8 cellular contexts compared by ENCODE assay signal in genomic region chr10:49407552-49408137, GRCh38. TPM values are rescaled to one million over a fixed set of nuclear protein-coding genes. Genes with fewer than 3 reads are reported as not detected.
DNase-seq lines count a peak whose midpoint lies in the region; ATAC-seq, FAIRE-seq and TF ChIP-seq lines count a peak whose summit lies in the region.

No MANE protein-coding gene starts in this region.

- H3K36me3 Mint-ChIP-seq in activated CD4-positive, alpha-beta T cell treated with anti-CD3 and anti-CD28 coated beads, Interleukin-2, amount 10 ng/mL, durations not matched to agents 24 days and 14 days (ENCODE audit: low read depth) = no peaks in the 10 kb centered on the region

- no peak overlapping the region for H3K4me3 ChIP-seq in coronary artery
- H3K4me3 ChIP-seq in lower lobe of right lung = no peak overlapping the region

- H3K9me3 Mint-ChIP-seq in activated CD4-positive, alpha-beta T cell treated with anti-CD3 and anti-CD28 coated beads, Interleukin-2, amount 10 ng/mL, durations not matched to agents 24 days and 14 days = no peaks in the 10 kb centered on the region

- H3K27ac ChIP-seq in coronary artery (no peak overlapping the region), lower lobe of right lung (no peak overlapping the region)

- DNase-seq in D721Med (ENCODE audit: insufficient read length, low spot score) = peak; percentile 62
- peak; percentile 58 for DNase-seq in HCEC 1CT
- DNase-seq in NCI-H345 (lab: John Stamatoyannopoulos, UW) = peak; percentile 61
- peak; percentile 92 for DNase-seq in activated CD4-positive, alpha-beta T cell treated with anti-CD3 and anti-CD28 coated beads, Interleukin-2, amount 10 ng/mL, durations not matched to agents 24 days and 14 days
- DNase-seq in coronary artery (ENCODE audit: low spot score) = peak; percentile 70
- DNase-seq in lower lobe of right lung = peak; percentile 82
- DNase-seq in stimulated activated CD8-positive, alpha-beta memory T cell treated with anti-CD3 and anti-CD28 coated beads, Interleukin-12 subunit alpha, Interleukin-12 subunit beta, amount 100 ng/mL, for 1 hour (ENCODE audit: low read depth) = peak; percentile 54
- DNase-seq in DMS79 (lab: John Stamatoyannopoulos, UW) = no peak

- H3K4me1 ChIP-seq in lower lobe of right lung = no peaks in the 10 kb centered on the region

- H3K4me1 Mint-ChIP-seq in activated CD4-positive, alpha-beta T cell treated with anti-CD3 and anti-CD28 coated beads, Interleukin-2, amount 10 ng/mL, durations not matched to agents 24 days and 14 days = peaks cover 2% of the 10 kb centered on the region

- H3K36me3 ChIP-seq in lower lobe of right lung = no peaks in the 10 kb centered on the region

- peaks cover 28% of the 10 kb centered on the region for H3K27me3 Mint-ChIP-seq in activated CD4-positive, alpha-beta T cell treated with anti-CD3 and anti-CD28 coated beads, Interleukin-2, amount 10 ng/mL, durations not matched to agents 24 days and 14 days

- TF ChIP-seq CTCF in D721Med (IDR thresholded peaks at IDR 0.05; ENCODE audit: insufficient read depth, missing control alignments) (peak; percentile 88), coronary artery (IDR thresholded peaks at IDR 0.05) (peak; percentile 81), lower lobe of right lung (IDR thresholded peaks at IDR 0.05) (peak; percentile 86)

- no peak overlapping the region for H3K4me3 Mint-ChIP-seq in activated CD4-positive, alpha-beta T cell treated with anti-CD3 and anti-CD28 coated beads, Interleukin-2, amount 10 ng/mL, durations not matched to agents 24 days and 14 days

- H3K27ac Mint-ChIP-seq in activated CD4-positive, alpha-beta T cell treated with anti-CD3 and anti-CD28 coated beads, Interleukin-2, amount 10 ng/mL, durations not matched to agents 24 days and 14 days = no peak overlapping the region

- no peak for FAIRE-seq in D721Med (lab: Jason Lieb, UNC)

- no peaks in the 10 kb centered on the region for H3K9me3 ChIP-seq in lower lobe of right lung

- ATAC-seq in lower lobe of right lung = peak; percentile 80 to 87

- intact Hi-C loops in activated CD4-positive, alpha-beta T cell treated with anti-CD3 and anti-CD28 coated beads, Interleukin-2, amount 10 ng/mL, durations not matched to agents 24 days and 14 days (cut with micrococcal nuclease) = loop anchor here (1.0 kb wide), 1 partner anchor 105 kb away; no protein-coding TSS in a partner anchor
- intact Hi-C loops in lower lobe of right lung (cut with DNase I) = no loop called here

- H3K27me3 ChIP-seq in lower lobe of right lung (ENCODE audit: low read depth) = peaks cover 17% of the 10 kb centered on the region

RNA-seq across cellular contexts. Expression of gene DRGX, which starts 11.8 kb away (rescaled TPM):
- 0.09 TPM in 1 of 2 replicates, not detected in the other for total RNA-seq in activated CD4-positive, alpha-beta T cell treated with anti-CD3 and anti-CD28 coated beads, Interleukin-2, amount 10 ng/mL, durations not matched to agents 24 days and 14 days
- total RNA-seq in lower lobe of right lung = not detected
